ENCODE assay signal across 1 cellular context in the genomic region with DNA sequence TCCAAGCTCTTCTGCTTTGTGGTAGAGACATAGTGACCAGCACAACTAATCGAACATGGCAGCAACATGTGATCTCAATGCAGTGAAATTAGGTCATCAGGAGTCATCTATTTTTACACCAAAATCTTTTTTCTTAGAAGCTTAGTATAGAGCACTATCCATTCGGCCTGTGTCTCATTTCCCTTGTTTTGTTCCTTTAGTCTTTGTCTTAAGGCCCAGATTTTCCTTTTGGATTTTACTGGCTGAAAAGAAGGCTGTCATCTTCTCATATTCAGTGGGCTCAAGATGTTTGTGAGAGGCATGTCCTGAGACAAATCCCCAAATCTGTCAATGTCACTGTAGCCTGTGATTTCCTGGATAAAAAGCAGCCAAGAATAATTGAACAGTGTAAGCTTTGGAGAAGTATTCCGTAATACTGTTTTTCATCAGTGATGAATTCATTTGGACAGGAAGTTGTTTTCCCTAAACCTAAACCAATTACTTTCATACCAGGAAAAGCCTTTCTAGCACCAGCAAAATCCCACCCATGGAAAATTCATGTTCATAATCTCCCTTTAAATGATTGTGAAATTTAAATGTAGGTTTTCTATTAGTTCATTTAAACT.
TF ChIP-seq lines count a peak whose summit lies in the region.

No MANE protein-coding gene starts in this region.

TF ChIP-seq in endothelial cell of umbilical vein, 7 proteins besides CTCF, POLR2A, EP300 and RAD21:
- TF ChIP-seq JUN (IDR thresholded peaks at IDR 0.05; ENCODE audit: borderline replicate concordance, insufficient read depth, insufficient read length, low read depth): no peak
- no peak for TF ChIP-seq POLR2AphosphoS5 (IDR thresholded peaks at IDR 0.05; ENCODE audit: insufficient read depth, low read depth, low read length)
- no peak for TF ChIP-seq EZH2 (IDR thresholded peaks at IDR 0.05; ENCODE audit: borderline replicate concordance, low read depth, low read length, severe bottlenecking)
- no peak for TF ChIP-seq GATA2 (IDR thresholded peaks at IDR 0.05; ENCODE audit: insufficient read depth, insufficient read length, low read depth, low read length)
- TF ChIP-seq, protein P1, sequence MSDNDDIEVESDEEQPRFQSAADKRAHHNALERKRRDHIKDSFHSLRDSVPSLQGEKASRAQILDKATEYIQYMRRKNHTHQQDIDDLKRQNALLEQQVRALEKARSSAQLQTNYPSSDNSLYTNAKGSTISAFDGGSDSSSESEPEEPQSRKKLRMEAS (IDR thresholded peaks at IDR 0.05; ENCODE audit: insufficient read depth, insufficient read length): no peak
- no peak for TF ChIP-seq FOS (IDR thresholded peaks at IDR 0.05; ENCODE audit: borderline replicate concordance, insufficient read depth, low read length)
- no peak for TF ChIP-seq MYC (IDR thresholded peaks at IDR 0.05; ENCODE audit: low read depth, low read length)
